ENCODE assay signal across 2 cellular contexts in the genomic region with DNA sequence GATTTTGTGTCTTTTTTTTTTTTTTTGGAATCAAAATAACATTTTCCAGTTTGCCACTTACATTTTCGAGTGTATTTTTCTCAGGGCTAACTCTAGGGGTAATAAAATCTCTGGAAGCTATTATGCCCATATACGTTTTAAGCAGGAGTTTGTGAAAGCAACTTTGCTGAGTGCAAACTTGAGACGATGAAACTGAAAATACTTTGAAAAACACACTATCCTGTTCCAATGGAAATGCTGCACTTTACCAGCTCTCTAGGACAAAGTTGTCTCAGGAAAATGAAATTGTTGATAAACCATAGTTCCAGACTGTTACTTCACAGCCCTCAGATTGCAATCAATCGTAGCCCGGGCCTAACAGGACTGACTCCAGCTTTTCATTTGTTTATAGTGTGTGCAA.
TF ChIP-seq lines count a peak whose summit lies in the region.

No MANE protein-coding gene starts in this region.

TF ChIP-seq in IMR-90, 13 proteins besides CTCF, POLR2A, EP300 and RAD21 (continued from another document):
- no peak for TF ChIP-seq RFX5 (IDR thresholded peaks at IDR 0.05; ENCODE audit: low read depth, low read length)
- no peak for TF ChIP-seq MAZ (IDR thresholded peaks at IDR 0.05; ENCODE audit: borderline replicate concordance, low read depth, low read length)
- TF ChIP-seq FOS (IDR thresholded peaks at IDR 0.05; ENCODE audit: low read depth, low read length): no peak
- no peak for TF ChIP-seq CHD1 (IDR thresholded peaks at IDR 0.05; ENCODE audit: low read depth, low read length)
- TF ChIP-seq, protein P1, sequence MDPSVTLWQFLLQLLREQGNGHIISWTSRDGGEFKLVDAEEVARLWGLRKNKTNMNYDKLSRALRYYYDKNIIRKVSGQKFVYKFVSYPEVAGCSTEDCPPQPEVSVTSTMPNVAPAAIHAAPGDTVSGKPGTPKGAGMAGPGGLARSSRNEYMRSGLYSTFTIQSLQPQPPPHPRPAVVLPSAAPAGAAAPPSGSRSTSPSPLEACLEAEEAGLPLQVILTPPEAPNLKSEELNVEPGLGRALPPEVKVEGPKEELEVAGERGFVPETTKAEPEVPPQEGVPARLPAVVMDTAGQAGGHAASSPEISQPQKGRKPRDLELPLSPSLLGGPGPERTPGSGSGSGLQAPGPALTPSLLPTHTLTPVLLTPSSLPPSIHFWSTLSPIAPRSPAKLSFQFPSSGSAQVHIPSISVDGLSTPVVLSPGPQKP (IDR thresholded peaks at IDR 0.05; ENCODE audit: borderline replicate concordance, low read depth, low read length): no peak
- TF ChIP-seq MXI1 (IDR thresholded peaks at IDR 0.05; ENCODE audit: borderline replicate concordance, low read depth, low read length): no peak
- no peak for TF ChIP-seq RCOR1 (IDR thresholded peaks at IDR 0.05; ENCODE audit: insufficient replicate concordance, low read length)
- no peak for TF ChIP-seq SMC3 (IDR thresholded peaks at IDR 0.05; ENCODE audit: low read depth, low read length)
- TF ChIP-seq NFE2L2 (IDR thresholded peaks at IDR 0.05; ENCODE audit: low read depth, low read length): no peak
- TF ChIP-seq, protein P2, sequence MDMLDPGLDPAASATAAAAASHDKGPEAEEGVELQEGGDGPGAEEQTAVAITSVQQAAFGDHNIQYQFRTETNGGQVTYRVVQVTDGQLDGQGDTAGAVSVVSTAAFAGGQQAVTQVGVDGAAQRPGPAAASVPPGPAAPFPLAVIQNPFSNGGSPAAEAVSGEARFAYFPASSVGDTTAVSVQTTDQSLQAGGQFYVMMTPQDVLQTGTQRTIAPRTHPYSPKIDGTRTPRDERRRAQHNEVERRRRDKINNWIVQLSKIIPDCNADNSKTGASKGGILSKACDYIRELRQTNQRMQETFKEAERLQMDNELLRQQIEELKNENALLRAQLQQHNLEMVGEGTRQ (IDR thresholded peaks at IDR 0.05; ENCODE audit: low read depth, low read length): no peak

TF ChIP-seq in HepG2, 621 proteins besides CTCF, POLR2A, EP300 and RAD21:
- TF ChIP-seq, protein P3, sequence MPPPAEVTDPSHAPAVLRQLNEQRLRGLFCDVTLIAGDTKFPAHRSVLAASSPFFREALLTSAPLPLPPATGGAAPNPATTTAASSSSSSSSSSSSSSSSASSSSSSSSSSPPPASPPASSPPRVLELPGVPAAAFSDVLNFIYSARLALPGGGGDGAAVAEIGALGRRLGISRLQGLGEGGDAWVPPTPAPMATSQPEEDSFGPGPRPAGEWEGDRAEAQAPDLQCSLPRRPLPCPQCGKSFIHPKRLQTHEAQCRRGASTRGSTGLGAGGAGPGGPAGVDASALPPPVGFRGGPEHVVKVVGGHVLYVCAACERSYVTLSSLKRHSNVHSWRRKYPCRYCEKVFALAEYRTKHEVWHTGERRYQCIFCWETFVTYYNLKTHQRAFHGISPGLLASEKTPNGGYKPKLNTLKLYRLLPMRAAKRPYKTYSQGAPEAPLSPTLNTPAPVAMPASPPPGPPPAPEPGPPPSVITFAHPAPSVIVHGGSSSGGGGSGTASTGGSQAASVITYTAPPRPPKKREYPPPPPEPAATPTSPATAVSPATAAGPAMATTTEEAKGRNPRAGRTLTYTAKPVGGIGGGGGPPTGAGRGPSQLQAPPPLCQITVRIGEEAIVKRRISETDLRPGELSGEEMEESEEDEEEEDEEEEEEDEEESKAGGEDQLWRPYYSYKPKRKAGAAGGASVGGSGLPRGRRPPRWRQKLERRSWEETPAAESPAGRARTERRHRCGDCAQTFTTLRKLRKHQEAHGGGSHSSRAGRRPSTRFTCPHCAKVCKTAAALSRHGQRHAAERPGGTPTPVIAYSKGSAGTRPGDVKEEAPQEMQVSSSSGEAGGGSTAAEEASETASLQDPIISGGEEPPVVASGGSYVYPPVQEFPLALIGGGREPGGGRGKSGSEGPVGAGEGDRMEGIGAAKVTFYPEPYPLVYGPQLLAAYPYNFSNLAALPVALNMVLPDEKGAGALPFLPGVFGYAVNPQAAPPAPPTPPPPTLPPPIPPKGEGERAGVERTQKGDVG (CRISPR knock-in tag; IDR thresholded peaks at IDR 0.05; ENCODE audit: borderline replicate concordance): no peak
- TF ChIP-seq MBNL3 (CRISPR knock-in tag; conservative IDR thresholded peaks at IDR 0.05) (no peak), CREM (IDR thresholded peaks at IDR 0.05) (no peak), CREM (CRISPR knock-in tag; IDR thresholded peaks at IDR 0.05) (no peak), NFRKB (IDR thresholded peaks at IDR 0.05) (no peak), ZNF761 (CRISPR knock-in tag; conservative IDR thresholded peaks at IDR 0.05) (no peak), HMG20B (CRISPR knock-in tag; conservative IDR thresholded peaks at IDR 0.05) (no peak), ZGPAT (CRISPR knock-in tag; IDR thresholded peaks at IDR 0.05) (no peak), ZNF552 (CRISPR knock-in tag; IDR thresholded peaks at IDR 0.05; ENCODE audit: borderline replicate concordance) (no peak), IRX3 (CRISPR knock-in tag; IDR thresholded peaks at IDR 0.05; ENCODE audit: borderline replicate concordance, low read depth) (no peak), DZIP1 (CRISPR knock-in tag; IDR thresholded peaks at IDR 0.05) (no peak), HOXD1 (CRISPR knock-in tag; IDR thresholded peaks at IDR 0.05) (no peak)
